ENCODE assay signal across 1 cellular context in the genomic region with DNA sequence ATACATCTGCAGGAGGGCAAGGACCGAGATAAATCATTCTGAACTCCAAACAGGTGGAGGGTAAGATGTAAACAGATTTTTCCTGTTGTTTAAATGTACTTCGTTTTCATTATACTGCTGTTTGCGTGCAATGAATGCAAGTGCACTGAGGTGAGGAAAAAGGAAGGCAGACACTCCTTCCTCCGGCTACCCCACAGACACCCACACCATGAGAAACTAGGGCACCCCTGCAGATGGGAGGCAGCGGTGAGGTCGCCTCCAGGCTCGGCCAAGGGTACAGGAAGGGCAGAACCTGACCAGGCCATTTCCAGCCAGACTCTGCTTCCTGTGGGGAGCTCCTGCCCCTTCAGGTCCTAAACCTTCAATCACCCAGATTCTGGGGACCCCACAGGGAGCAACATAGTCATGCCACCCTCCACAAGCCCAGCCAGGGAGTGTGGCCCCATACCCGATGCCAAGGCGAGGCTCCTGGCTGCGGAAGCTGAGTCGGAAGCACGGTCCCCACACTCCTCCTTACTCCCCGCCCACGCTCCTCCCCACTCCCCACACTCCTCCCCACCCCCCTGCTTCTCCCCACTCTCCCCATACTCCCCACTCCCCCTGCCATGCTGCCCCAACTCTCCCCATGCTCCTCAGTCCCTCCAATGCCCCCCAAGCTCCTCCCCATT.
TF ChIP-seq lines count a peak whose summit lies in the region.

No MANE protein-coding gene starts in this region.

TF ChIP-seq in endothelial cell of umbilical vein, 7 proteins besides CTCF, POLR2A, EP300 and RAD21 (continued from another document):
- TF ChIP-seq, protein P1, sequence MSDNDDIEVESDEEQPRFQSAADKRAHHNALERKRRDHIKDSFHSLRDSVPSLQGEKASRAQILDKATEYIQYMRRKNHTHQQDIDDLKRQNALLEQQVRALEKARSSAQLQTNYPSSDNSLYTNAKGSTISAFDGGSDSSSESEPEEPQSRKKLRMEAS (IDR thresholded peaks at IDR 0.05; ENCODE audit: insufficient read depth, insufficient read length): no peak
